Comparison of ENCODE assay signal across 8 cellular contexts in the genomic region with DNA sequence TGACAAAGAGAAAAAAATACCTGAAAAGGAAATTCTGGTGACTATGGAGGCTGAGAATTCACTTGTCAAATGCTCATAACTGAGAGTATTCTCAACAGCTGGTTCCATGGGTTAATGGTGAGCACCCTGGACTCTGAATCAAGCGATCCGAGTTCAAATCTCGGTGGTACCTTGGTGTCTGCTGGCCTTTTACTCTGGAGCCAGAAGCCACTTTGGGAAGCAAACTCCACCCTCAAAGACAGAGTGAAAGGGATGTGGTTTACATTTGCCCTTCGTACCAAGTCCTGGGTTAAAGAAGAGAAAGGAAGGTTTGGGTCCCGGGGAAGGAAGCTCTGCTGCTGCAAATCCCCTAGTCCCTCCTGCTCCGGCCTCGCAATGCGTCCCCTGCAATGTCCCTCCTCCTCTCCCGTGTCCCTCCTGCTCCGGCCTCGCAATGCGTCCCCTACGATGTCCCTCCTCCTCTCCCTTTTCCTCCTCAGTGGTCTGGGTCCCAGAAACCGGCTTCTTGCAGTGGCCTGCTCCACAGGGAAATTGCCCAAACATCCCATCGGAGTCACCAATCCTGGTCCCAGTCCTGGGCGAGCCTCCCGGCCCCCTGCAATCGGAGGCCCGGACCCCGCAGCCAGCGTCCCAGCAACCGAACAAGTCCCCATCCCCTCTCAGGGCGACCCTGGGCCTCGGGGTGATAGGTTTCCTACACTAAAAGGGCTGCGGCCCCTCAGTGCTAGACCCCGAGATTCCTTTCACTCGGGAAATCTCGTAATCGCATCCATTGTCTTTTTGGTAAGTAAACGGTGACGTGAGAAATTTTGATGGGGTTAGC.
A peak's percentile ranks its signal among the peaks of the same experiment; 100 is the strongest.
DNase-seq lines count a peak whose midpoint lies in the region; ATAC-seq, FAIRE-seq and TF ChIP-seq lines count a peak whose summit lies in the region.

No MANE protein-coding gene starts in this region.

- H3K4me3 ChIP-seq in HCT116 (replicated peaks in 1 of 2; ENCODE audit: low read depth in 1 of 2, low read length in 2 of 2) (no peak overlapping the region), K562 (no peak overlapping the region)
- H3K4me3 ChIP-seq in effector memory CD4-positive, alpha-beta T cell (ENCODE audit: insufficient read depth, low read depth, low read length, poor library complexity, severe bottlenecking), result no peak overlapping the region

- H2AFZ ChIP-seq in HCT116 (ENCODE audit: low read depth, low read length, poor library complexity, severe bottlenecking) (no peak overlapping the region), K562 (ENCODE audit: low read depth, low read length) (0 out of 2 replicates have a peak overlapping the region, but pooled peaks have one; percentile 49)

- H3K4me1 ChIP-seq in HCT116 (ENCODE audit: control insufficient read depth in 1 of 2, insufficient read depth in 2 of 2, low read length in 2 of 2) (peaks cover 0 to 11% of the 10 kb centered on the region in 2 experiments; a peak in 1 of 4 replicates), K562 (replicated peaks in 1 of 2; ENCODE audit: control insufficient read depth in 2 of 2, insufficient read depth in 2 of 2, low read length in 2 of 2) (peaks cover 0 to 5% of the 10 kb centered on the region in 2 experiments; a peak in 1 of 5 replicates)
- H3K4me1 ChIP-seq in effector memory CD4-positive, alpha-beta T cell (ENCODE audit: control insufficient read depth, insufficient read depth, low read length, poor library complexity, severe bottlenecking), result peaks cover 4% of the 10 kb centered on the region

- H3K4me2 ChIP-seq in HCT116 (ENCODE audit: low read length) (peak overlapping the region; percentile 15; the same call in 1 of the 2 replicates), K562 (ENCODE audit: insufficient read depth, low read length) (no peak overlapping the region; the same call in 1 of the 2 replicates)

- TF ChIP-seq POLR2A in HCT116 (IDR thresholded peaks at IDR 0.05; ENCODE audit: borderline replicate concordance, extremely low read depth, insufficient read depth, insufficient read length) (no peak), K562 (conservative IDR thresholded peaks at IDR 0.05) (no peak)

- BruUV-seq in Calu3 (replicated peaks; lab: Mats Ljungman, UMichigan) (no TSS peak), HCT116 (replicated peaks; lab: Mats Ljungman, UMichigan) (no TSS peak), K562 (replicated peaks; lab: Mats Ljungman, UMichigan) (TSS peak; percentile 97)

- peak; percentile 77 for FAIRE-seq in K562 (lab: Jason Lieb, UNC)

- in situ Hi-C loops in K562 (cut with MboI), result loop anchor here (25.0 kb wide), 2 partner anchors 184 to 409 kb away; no protein-coding TSS in a partner anchor

- H3K36me3 Mint-ChIP-seq in Calu3 (ENCODE audit: insufficient read depth, unreplicated experiment), result no peaks in the 10 kb centered on the region

- H3K27ac ChIP-seq in HCT116 (ENCODE audit: low read depth, low read length) (no peak overlapping the region), K562 (ENCODE audit: extremely low read depth, low read depth, low read length) (no peak overlapping the region)
- no peak overlapping the region for H3K27ac ChIP-seq in effector memory CD4-positive, alpha-beta T cell (ENCODE audit: insufficient read depth, low read length, poor library complexity, severe bottlenecking)

- TF ChIP-seq EP300 in K562 (IDR thresholded peaks at IDR 0.05; ENCODE audit: low read length), result peak; percentile 53

- TF ChIP-seq CTCF in Calu3 (IDR thresholded peaks at IDR 0.05; ENCODE audit: unreplicated experiment) (no peak), HCT116 (IDR thresholded peaks at IDR 0.05 in 2 of 3, conservative IDR thresholded peaks at IDR 0.05 in 1 of 3; ENCODE audit: borderline replicate concordance in 1 of 3, insufficient read depth in 1 of 3, low read depth in 2 of 3, low read length in 2 of 3) (no peak), K562 (IDR thresholded peaks at IDR 0.05 in 2 of 3, conservative IDR thresholded peaks at IDR 0.05 in 1 of 3; ENCODE audit: insufficient read depth in 2 of 3, low read depth in 1 of 3, low read length in 3 of 3) (no peak)

- WGBS in K562 (ENCODE audit: insufficient coverage, low coverage, missing lambda C conversion rate), result 24% methylated on average over 29 of the region's 31 CpGs

- H3K9me1 ChIP-seq in K562 (ENCODE audit: control insufficient read depth, insufficient read depth, low read length), result no peaks in the 10 kb centered on the region

- DNase-seq in Calu3, result peak; percentile 7
- DNase-seq in HCT116 (ENCODE audit: low read depth, low spot score), result peak; percentile 81
- peak; percentile 21 to 63 (median 26) for DNase-seq in K562 (ENCODE audit: extremely low read depth in 1 of 4, low spot score in 3 of 4)
- DNase-seq in kidney tubule cell (ENCODE audit: low spot score), result peak; percentile 67
- DNase-seq in effector memory CD4-positive, alpha-beta T cell, result no peak

- intact Hi-C loops in Calu3 (cut with micrococcal nuclease; ENCODE audit: unreplicated experiment) (no loop called here), HCT116 (cut with micrococcal nuclease) (no loop called here), K562 (cut with micrococcal nuclease) (no loop called here)

- H4K20me1 ChIP-seq in HCT116 (ENCODE audit: insufficient read depth) (no peaks in the 10 kb centered on the region), K562 (replicated peaks; ENCODE audit: control insufficient read depth, insufficient read depth, low read length) (no peaks in the 10 kb centered on the region)

- CTCF ChIA-PET in Calu3 (lab: Charles Lee), result no interaction called here
- CTCF ChIA-PET in HCT116 (lab: Charles Lee), result no interaction called here
- CTCF ChIA-PET in K562 (lab: Yijun Ruan, JAX; ENCODE audit: low intra/inter-chr PET ratio), result no interaction called here

- H3K9ac ChIP-seq in HCT116 (ENCODE audit: low read length) (no peak overlapping the region), K562 (ENCODE audit: insufficient read depth in 1 of 2, low read depth in 2 of 2, low read length in 2 of 2) (peak overlapping the region in 1 of 2 experiments; percentile 70; a peak in 1 of 4 replicates)

- H3K4me3 Mint-ChIP-seq in Calu3 (ENCODE audit: low read depth, unreplicated experiment), result no peak overlapping the region

- no peaks in the 10 kb centered on the region for H3K9me3 ChIP-seq in HCT116 (ENCODE audit: control insufficient read depth in 1 of 2, insufficient read depth in 1 of 2, low read depth in 1 of 2, low read length in 2 of 2)
- no peaks in the 10 kb centered on the region; the same call in 1 of the 2 replicates for H3K9me3 ChIP-seq in K562 (replicated peaks; ENCODE audit: control insufficient read depth, insufficient read depth, low read depth, low read length)
- H3K9me3 ChIP-seq in effector memory CD4-positive, alpha-beta T cell (ENCODE audit: control insufficient read depth, low read length), result no peaks in the 10 kb centered on the region

- peak; percentile 97 for ATAC-seq in HCT116
- peak; percentile 88 for ATAC-seq in K562
- no peak for ATAC-seq in HG02642 (IDR thresholded peaks at IDR 0.05; ENCODE audit: poor library complexity, unreplicated experiment)
- no peak for ATAC-seq in GM18873 (IDR thresholded peaks at IDR 0.05; ENCODE audit: low FRiP score, unreplicated experiment)
- ATAC-seq in GM21825 (IDR thresholded peaks at IDR 0.05; ENCODE audit: unreplicated experiment), result no peak

- H3K9me3 Mint-ChIP-seq in Calu3 (ENCODE audit: low read depth, unreplicated experiment), result no peaks in the 10 kb centered on the region

- no peaks in the 10 kb centered on the region for H3K9me2 ChIP-seq in HCT116 (ENCODE audit: insufficient read depth)

- RAD21 ChIA-PET in HCT116 (lab: Charles Lee; ENCODE audit: low non-redundant PET in 1 of 2, low total read pairs in 2 of 2, uncharacterized antibody in 2 of 2, unreplicated experiment in 2 of 2), result no interaction called here

- POLR2A ChIA-PET in HCT116 (lab: Charles Lee), result interaction anchor here (0.6 to 2.2 kb wide), 4 partner anchors 19 to 169 kb away, joined by 3 to 17 read pairs (median 6); no protein-coding TSS in a partner anchor
- POLR2A ChIA-PET in K562 (lab: Yijun Ruan, JAX), result interaction anchor here (2.5 kb wide), 1 partner anchor 19 kb away, joined by 8 read pairs; no protein-coding TSS in a partner anchor

- H3K27ac Mint-ChIP-seq in Calu3 (ENCODE audit: unreplicated experiment), result no peak overlapping the region

- no peaks in the 10 kb centered on the region for H3K4me1 Mint-ChIP-seq in Calu3 (ENCODE audit: low read depth, unreplicated experiment)

- no peaks in the 10 kb centered on the region for H3K79me2 ChIP-seq in HCT116 (ENCODE audit: insufficient read depth, low read length)
- no peaks in the 10 kb centered on the region for H3K79me2 ChIP-seq in K562 (ENCODE audit: control insufficient read depth, insufficient read depth, low read length)

- peaks cover 67% of the 10 kb centered on the region for H3K27me3 Mint-ChIP-seq in Calu3 (ENCODE audit: unreplicated experiment)

- no peaks in the 10 kb centered on the region for H3K36me3 ChIP-seq in HCT116 (ENCODE audit: control insufficient read depth in 1 of 2, insufficient read depth in 2 of 2, low read length in 2 of 2)
- no peaks in the 10 kb centered on the region for H3K36me3 ChIP-seq in K562 (ENCODE audit: control insufficient read depth, insufficient read depth, low read length)
- no peaks in the 10 kb centered on the region for H3K36me3 ChIP-seq in effector memory CD4-positive, alpha-beta T cell (ENCODE audit: control insufficient read depth, insufficient read depth, low read length)

- TF ChIP-seq RAD21 in HCT116 (IDR thresholded peaks at IDR 0.05; ENCODE audit: low read depth), result no peak
- no peak for TF ChIP-seq RAD21 in K562 (CRISPR knock-in tag; conservative IDR thresholded peaks at IDR 0.05 in 1 of 2, IDR thresholded peaks at IDR 0.05 in 1 of 2)

- H3K27me3 ChIP-seq in HCT116 (ENCODE audit: insufficient read depth, low read length) (no peaks in the 10 kb centered on the region), K562 (ENCODE audit: control insufficient read depth in 2 of 2, insufficient read depth in 2 of 2, low read length in 2 of 2) (peaks cover 19 to 40% of the 10 kb centered on the region in 2 experiments)
- H3K27me3 ChIP-seq in effector memory CD4-positive, alpha-beta T cell (replicated peaks; ENCODE audit: control insufficient read depth, insufficient read depth, low read length, poor library complexity, severe bottlenecking), result peaks cover 16% of the 10 kb centered on the region

TF ChIP-seq in HCT116, 20 proteins besides CTCF, POLR2A, EP300 and RAD21 (continues in another document):
- no peak for TF ChIP-seq FOSL1 (IDR thresholded peaks at IDR 0.05; ENCODE audit: low read depth)
- TF ChIP-seq, protein P1, sequence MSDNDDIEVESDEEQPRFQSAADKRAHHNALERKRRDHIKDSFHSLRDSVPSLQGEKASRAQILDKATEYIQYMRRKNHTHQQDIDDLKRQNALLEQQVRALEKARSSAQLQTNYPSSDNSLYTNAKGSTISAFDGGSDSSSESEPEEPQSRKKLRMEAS (IDR thresholded peaks at IDR 0.05), result no peak

TF ChIP-seq in K562, 482 proteins besides CTCF, POLR2A, EP300 and RAD21 (continues in another document):
- TF ChIP-seq SNRNP70 (optimal IDR thresholded peaks at IDR 0.05; ENCODE audit: low read depth, low read length) (no peak), GATAD2B (IDR thresholded peaks at IDR 0.05; ENCODE audit: borderline replicate concordance) (no peak), POLR3A (IDR thresholded peaks at IDR 0.05; ENCODE audit: borderline replicate concordance, extremely low read depth, insufficient read depth, insufficient read length) (peak; percentile 87), ZNF274 (IDR thresholded peaks at IDR 0.05; ENCODE audit: borderline replicate concordance, low read depth, low read length) (no peak)

Comparison
In these comparisons a context has a peak if more than half of its experiments do, and no peak if none do; other contexts are left out.
1. DNase-seq: peak in Calu3 (single experiment), HCT116 (single experiment), K562 (4 of 4) and kidney tubule cell (single experiment); none in effector memory CD4-positive, alpha-beta T cell (0 of 3).
2. ATAC-seq: peak in HCT116 (single experiment) and K562 (single experiment); none in HG02642 (single experiment), GM18873 (single experiment) and GM21825 (single experiment).